ENCODE assay signal across 8 cellular contexts in the genomic region with DNA sequence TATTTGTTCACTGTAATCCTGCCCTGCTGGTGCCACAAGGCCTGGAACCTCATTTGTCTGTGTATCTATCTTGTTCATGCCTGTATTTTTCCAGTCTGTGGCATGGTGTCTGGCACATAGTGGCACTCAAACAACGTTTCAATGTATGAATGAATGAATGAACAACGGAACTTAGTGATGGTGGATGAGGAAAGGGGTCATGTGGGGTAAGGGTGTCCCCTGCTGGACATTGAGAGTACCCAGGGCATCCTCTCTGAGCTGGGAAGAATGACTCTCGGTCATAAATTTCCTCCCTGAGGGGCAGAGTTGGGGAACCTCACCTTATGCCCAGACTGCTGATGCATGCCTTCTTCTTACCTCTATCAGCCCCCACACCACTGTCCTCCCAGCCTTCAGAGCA. TPM values are rescaled to one million over a fixed set of nuclear protein-coding genes. Genes with fewer than 3 reads are reported as not detected.
DNase-seq lines count a peak whose midpoint lies in the region; ATAC-seq and TF ChIP-seq lines count a peak whose summit lies in the region.
"Had no signal": no experiment of that assay in that cellular context is flagged by ENCODE, and none has a peak within 500 bp of the region (broad histone marks: within the 10 kb centered on the region; RNA-seq: fewer than 3 reads in every experiment).

No MANE protein-coding gene starts in this region.

- peak; percentile 63 to 84 for TF ChIP-seq CTCF in Caco-2 (IDR thresholded peaks at IDR 0.05; ENCODE audit: insufficient read depth in 1 of 2, low read depth in 1 of 2, low read length in 1 of 2, severe bottlenecking in 1 of 2, unreplicated experiment in 1 of 2)
- TF ChIP-seq CTCF in endodermal cell (conservative IDR thresholded peaks at IDR 0.05) = peak; percentile 88

- no TSS peak for BruUV-seq in Caco-2 (replicated peaks; lab: Mats Ljungman, UMichigan)

- POLR2A ChIA-PET in Caco-2 (lab: Charles Lee) (no interaction called here), HEK293T (lab: Yijun Ruan, JAX) (no interaction called here)

- no peaks in the 10 kb centered on the region for H3K9me3 Mint-ChIP-seq in Caco-2 (ENCODE audit: unreplicated experiment)
- H3K9me3 Mint-ChIP-seq in endodermal cell = no peaks in the 10 kb centered on the region

- H3K36me3 Mint-ChIP-seq in Caco-2 (ENCODE audit: insufficient read depth, unreplicated experiment) (peaks cover 6% of the 10 kb centered on the region), endodermal cell (ENCODE audit: low read depth) (no peaks in the 10 kb centered on the region)

- no peak overlapping the region for H3K27ac Mint-ChIP-seq in Caco-2 (ENCODE audit: unreplicated experiment)
- H3K27ac Mint-ChIP-seq in endodermal cell = no peak overlapping the region

- intact Hi-C loops in Caco-2 (cut with micrococcal nuclease; ENCODE audit: unreplicated experiment) = loop anchor here (1.0 kb wide), 1 partner anchor 106 kb away; no protein-coding TSS in a partner anchor

- H3K27me3 ChIP-seq in Caco-2 (replicated peaks; ENCODE audit: control insufficient read depth, insufficient read depth, low read length) = no peaks in the 10 kb centered on the region
- no peaks in the 10 kb centered on the region for H3K27me3 ChIP-seq in endodermal cell (ENCODE audit: control insufficient read depth, insufficient read depth, low read length, poor library complexity, severe bottlenecking)

- H3K9ac ChIP-seq in endodermal cell (ENCODE audit: extremely low read depth, low read length, poor library complexity, severe bottlenecking) = no peak overlapping the region

- ATAC-seq in GM18867 (IDR thresholded peaks at IDR 0.05; ENCODE audit: unreplicated experiment) (no peak), HG02759 (IDR thresholded peaks at IDR 0.05; ENCODE audit: unreplicated experiment) (no peak)

- H3K4me3 ChIP-seq in Caco-2 (ENCODE audit: low read depth, low read length) (no peak overlapping the region), endodermal cell (ENCODE audit: low read length) (no peak overlapping the region)

- H3K4me3 Mint-ChIP-seq in Caco-2 (ENCODE audit: unreplicated experiment) = no peak overlapping the region
- no peak overlapping the region for H3K4me3 Mint-ChIP-seq in endodermal cell

- no peaks in the 10 kb centered on the region; the same call in 1 of the 2 replicates for H3K4me1 ChIP-seq in Caco-2
- no peaks in the 10 kb centered on the region for H3K4me1 ChIP-seq in endodermal cell (ENCODE audit: control insufficient read depth, insufficient read depth, low read length)

- H3K27me3 Mint-ChIP-seq in Caco-2 (ENCODE audit: insufficient read depth, unreplicated experiment) = no peaks in the 10 kb centered on the region
- no peaks in the 10 kb centered on the region for H3K27me3 Mint-ChIP-seq in endodermal cell (ENCODE audit: insufficient read depth)

- H3K4me1 Mint-ChIP-seq in Caco-2 (ENCODE audit: low read depth, unreplicated experiment) = peaks cover 7% of the 10 kb centered on the region
- peaks cover 14% of the 10 kb centered on the region for H3K4me1 Mint-ChIP-seq in endodermal cell

- no peaks in the 10 kb centered on the region for H3K9me3 ChIP-seq in Caco-2
- H3K9me3 ChIP-seq in endodermal cell (ENCODE audit: control insufficient read depth, low read length) = no peaks in the 10 kb centered on the region

- CTCF ChIA-PET in Caco-2 (lab: Charles Lee) (interaction anchor here (0.6 to 1.9 kb wide), 9 partner anchors 26 to 222 kb away, joined by 3 to 16 read pairs (median 5); a partner anchor contains a TSS), HEK293T (lab: Yijun Ruan, JAX) (interaction anchor here (0.6 to 2.4 kb wide), 5 partner anchors 26 to 246 kb away, joined by 3 to 19 read pairs (median 7); no protein-coding TSS in a partner anchor)

- no peak overlapping the region for H3K27ac ChIP-seq in endodermal cell (ENCODE audit: low read depth, low read length)

- WGBS in endodermal cell (ENCODE audit: insufficient coverage in 1 of 2, insufficient read length in 1 of 2), 2 experiments = 8 to 25% methylated on average over 3 of the region's 3 CpGs

- DNase-seq in Caco-2 (peak in 1 of 2 experiments; percentile 55), HEK293T (ENCODE audit: extremely low spot score) (peak; percentile 42), T-helper 2 cell (peak in 3 of 5 experiments; percentile 21 to 54 (median 32)), endodermal cell (peak; percentile 75), putamen (ENCODE audit: low spot score) (peak; percentile 14)

- no peaks in the 10 kb centered on the region for H3K36me3 ChIP-seq in Caco-2 (ENCODE audit: control insufficient read depth, insufficient read depth, low read length)
- H3K36me3 ChIP-seq in endodermal cell (ENCODE audit: control insufficient read depth, insufficient read depth, low read length) = no peaks in the 10 kb centered on the region

TF ChIP-seq in HEK293T, 16 proteins besides CTCF, POLR2A, EP300 and RAD21:
- TF ChIP-seq HDGF (IDR thresholded peaks at IDR 0.05; ENCODE audit: borderline replicate concordance) = no peak
- TF ChIP-seq, protein P1, sequence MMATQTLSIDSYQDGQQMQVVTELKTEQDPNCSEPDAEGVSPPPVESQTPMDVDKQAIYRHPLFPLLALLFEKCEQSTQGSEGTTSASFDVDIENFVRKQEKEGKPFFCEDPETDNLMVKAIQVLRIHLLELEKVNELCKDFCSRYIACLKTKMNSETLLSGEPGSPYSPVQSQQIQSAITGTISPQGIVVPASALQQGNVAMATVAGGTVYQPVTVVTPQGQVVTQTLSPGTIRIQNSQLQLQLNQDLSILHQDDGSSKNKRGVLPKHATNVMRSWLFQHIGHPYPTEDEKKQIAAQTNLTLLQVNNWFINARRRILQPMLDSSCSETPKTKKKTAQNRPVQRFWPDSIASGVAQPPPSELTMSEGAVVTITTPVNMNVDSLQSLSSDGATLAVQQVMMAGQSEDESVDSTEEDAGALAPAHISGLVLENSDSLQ (IDR thresholded peaks at IDR 0.05) = no peak
- no peak for TF ChIP-seq FOXK2 (IDR thresholded peaks at IDR 0.05)
- TF ChIP-seq TARDBP (IDR thresholded peaks at IDR 0.05) = no peak
- no peak for TF ChIP-seq NFRKB (IDR thresholded peaks at IDR 0.05)
- TF ChIP-seq FOXM1 (IDR thresholded peaks at IDR 0.05; ENCODE audit: borderline replicate concordance) = no peak
- TF ChIP-seq ARNT (IDR thresholded peaks at IDR 0.05) = no peak
- TF ChIP-seq BHLHE40 (IDR thresholded peaks at IDR 0.05; ENCODE audit: borderline replicate concordance) = no peak
- no peak for TF ChIP-seq FOXA1 (IDR thresholded peaks at IDR 0.05)
- no peak for TF ChIP-seq ELF4 (IDR thresholded peaks at IDR 0.05)
- no peak for TF ChIP-seq SUZ12 (IDR thresholded peaks at IDR 0.05)
- TF ChIP-seq L3MBTL2 (conservative IDR thresholded peaks at IDR 0.05) = no peak
- TF ChIP-seq SP1 (IDR thresholded peaks at IDR 0.05) = no peak

RNA-seq across cellular contexts. Expression of a gene that starts 18.9 kb away (rescaled TPM):
- not detected in 2 replicates for total RNA-seq in Caco-2 (2022)
- total RNA-seq in endodermal cell = not detected
- polyA plus RNA-seq in endodermal cell (2013, experiment 1 of 2) = not detected
- not detected for polyA plus RNA-seq in endodermal cell (2013, experiment 2 of 2)
- total RNA-seq: skeletal muscle tissue had no signal

RNA-seq across cellular contexts. Expression of a gene that starts 19.2 kb away (rescaled TPM):
- 5.7 TPM in 2 replicates for total RNA-seq in Caco-2 (2022)
- total RNA-seq in endodermal cell = 1,000 to 10,000 TPM in 1 of 2 donors, 100 to 1,000 TPM in 1; 867 to 1,041 TPM
- polyA plus RNA-seq in endodermal cell (2013, experiment 1 of 2) = 195 TPM
- 199 TPM for polyA plus RNA-seq in endodermal cell (2013, experiment 2 of 2)
- total RNA-seq: skeletal muscle tissue had no signal

RNA-seq across cellular contexts. Expression of a gene that starts 37.5 kb away (rescaled TPM):
- 63.3 and 66.1 TPM in 2 replicates for total RNA-seq in Caco-2 (2022)
- 10 to 100 TPM in 1 of 2 donors, 1 to 10 TPM in 1; 9.0 to 15.1 TPM for total RNA-seq in endodermal cell
- polyA plus RNA-seq in endodermal cell (2013, experiment 1 of 2) = 5.9 TPM
- 4.4 TPM for polyA plus RNA-seq in endodermal cell (2013, experiment 2 of 2)
- total RNA-seq: skeletal muscle tissue had no signal

RNA-seq across cellular contexts. Expression of a gene that starts 40.7 kb away (rescaled TPM):
- total RNA-seq in Caco-2 (2022) (46.9 and 55.6 TPM in 2 replicates), endodermal cell (10 to 100 TPM; 51.1 to 55.1 TPM)
- 22.9 TPM for polyA plus RNA-seq in endodermal cell (2013, experiment 1 of 2)
- polyA plus RNA-seq in endodermal cell (2013, experiment 2 of 2) = 29.3 TPM

Comparison
In these comparisons a context has a peak if more than half of its experiments do, and no peak if none do; other contexts are left out.
1. RNA of a gene that starts 19.2 kb away (total RNA-seq): 867 to 1,041 TPM in endodermal cell; 5.7 TPM in Caco-2; every median in the first group is over 100 times any median in the second.